9 cellular contexts compared by ENCODE assay signal in genomic region chr6:28586273-28586672, GRCh38.
A peak's percentile ranks its signal among the peaks of the same experiment; 100 is the strongest.
DNase-seq lines count a peak whose midpoint lies in the region; ATAC-seq, FAIRE-seq and TF ChIP-seq lines count a peak whose summit lies in the region.
"Had no signal": no experiment of that assay in that cellular context is flagged by ENCODE, and none has a peak within 500 bp of the region (broad histone marks: within the 10 kb centered on the region; RNA-seq: fewer than 3 reads in every experiment).

No MANE protein-coding gene starts in this region.

- intact Hi-C loops in activated B cell treated with CpG ODN at 0.5 μM for 24 hours (cut with micrococcal nuclease) = no loop called here

- H3K27ac ChIP-seq in iPS-20b (ENCODE audit: low read length) = no peak overlapping the region

- TF ChIP-seq POLR2A in GM12892 (IDR thresholded peaks at IDR 0.05; ENCODE audit: low read depth, low read length) = no peak

- DNase-seq in NCI-H82 (lab: John Stamatoyannopoulos, UW) (peak; percentile 33), NCI-H82 treated with DMSO at 0.1 percent for 48 hours (lab: John Stamatoyannopoulos, UW; ENCODE audit: unreplicated experiment) (no peak), activated B cell treated with CpG ODN at 0.5 μM for 24 hours (no peak), NCI-H1436 treated with DMSO at 0.1 percent for 48 hours (lab: John Stamatoyannopoulos, UW) (no peak), GM12892 (ENCODE audit: insufficient read length) (no peak)
- DNase-seq in stimulated activated effector memory CD8-positive, alpha-beta T cell treated with anti-CD3 and anti-CD28 coated beads, Interleukin-12 subunit alpha, Interleukin-12 subunit beta, amount 100 ng/mL, for 72 hours (ENCODE audit: low spot score in 2 of 2) = no peak
- DNase-seq: cerebellar nuclear complex had no signal

- no peaks in the 10 kb centered on the region for H3K9me3 ChIP-seq in iPS-20b (ENCODE audit: insufficient read depth, low read depth, low read length)

- peaks cover 16% of the 10 kb centered on the region for H3K9me3 Mint-ChIP-seq in activated B cell treated with CpG ODN at 0.5 μM for 24 hours
- peaks cover 3% of the 10 kb centered on the region for H3K9me3 Mint-ChIP-seq in stimulated activated effector memory CD8-positive, alpha-beta T cell treated with anti-CD3 and anti-CD28 coated beads, Interleukin-12 subunit alpha, Interleukin-12 subunit beta, amount 100 ng/mL, for 72 hours

- no peak overlapping the region for H3K27ac Mint-ChIP-seq in activated B cell treated with CpG ODN at 0.5 μM for 24 hours
- no peak overlapping the region for H3K27ac Mint-ChIP-seq in stimulated activated effector memory CD8-positive, alpha-beta T cell treated with anti-CD3 and anti-CD28 coated beads, Interleukin-12 subunit alpha, Interleukin-12 subunit beta, amount 100 ng/mL, for 72 hours

- peaks cover 2% of the 10 kb centered on the region; the same call in 1 of the 2 replicates for H3K4me1 ChIP-seq in iPS-20b (ENCODE audit: insufficient read depth, low read length)

- H3K4me3 Mint-ChIP-seq in activated B cell treated with CpG ODN at 0.5 μM for 24 hours = peak overlapping the region; percentile 83
- peak overlapping the region; percentile 66 for H3K4me3 Mint-ChIP-seq in stimulated activated effector memory CD8-positive, alpha-beta T cell treated with anti-CD3 and anti-CD28 coated beads, Interleukin-12 subunit alpha, Interleukin-12 subunit beta, amount 100 ng/mL, for 72 hours

- H3K27me3 ChIP-seq in iPS-20b (ENCODE audit: insufficient read depth, low read length) = peaks cover 13% of the 10 kb centered on the region

- peaks cover 22% of the 10 kb centered on the region for H3K4me1 Mint-ChIP-seq in activated B cell treated with CpG ODN at 0.5 μM for 24 hours
- H3K4me1 Mint-ChIP-seq in stimulated activated effector memory CD8-positive, alpha-beta T cell treated with anti-CD3 and anti-CD28 coated beads, Interleukin-12 subunit alpha, Interleukin-12 subunit beta, amount 100 ng/mL, for 72 hours = peaks cover 25% of the 10 kb centered on the region

- POLR2A ChIA-PET in activated B cell treated with CpG ODN at 0.5 μM for 24 hours (lab: Charles Lee) = no interaction called here

- no peak for FAIRE-seq in GM12892 (lab: Jason Lieb, UNC)

- CTCF ChIA-PET in activated B cell treated with CpG ODN at 0.5 μM for 24 hours (lab: Charles Lee) = no interaction called here

- TF ChIP-seq CTCF in activated B cell treated with CpG ODN at 0.5 μM for 24 hours (IDR thresholded peaks at IDR 0.05) = no peak

- H3K4me3 ChIP-seq in iPS-20b (ENCODE audit: low read length) = peak overlapping the region; percentile 98

- peaks cover 75% of the 10 kb centered on the region for H3K27me3 Mint-ChIP-seq in activated B cell treated with CpG ODN at 0.5 μM for 24 hours

- H3K36me3 Mint-ChIP-seq in activated B cell treated with CpG ODN at 0.5 μM for 24 hours (ENCODE audit: low read depth) = peaks cover 2% of the 10 kb centered on the region
- no peaks in the 10 kb centered on the region for H3K36me3 Mint-ChIP-seq in stimulated activated effector memory CD8-positive, alpha-beta T cell treated with anti-CD3 and anti-CD28 coated beads, Interleukin-12 subunit alpha, Interleukin-12 subunit beta, amount 100 ng/mL, for 72 hours

- H3K9ac ChIP-seq in iPS-20b (ENCODE audit: low read depth, low read length) = peak overlapping the region; percentile 90; the same call in 1 of the 2 replicates

- ATAC-seq in activated B cell treated with CpG ODN at 0.5 μM for 24 hours (ENCODE audit: low read depth) (no peak), HG03039 (IDR thresholded peaks at IDR 0.05; ENCODE audit: unreplicated experiment) (no peak)
- no peak for ATAC-seq in stimulated activated effector memory CD8-positive, alpha-beta T cell treated with anti-CD3 and anti-CD28 coated beads, Interleukin-12 subunit alpha, Interleukin-12 subunit beta, amount 100 ng/mL, for 72 hours

- H3K36me3 ChIP-seq in iPS-20b (ENCODE audit: insufficient read depth, low read depth, low read length) = no peaks in the 10 kb centered on the region
